Comparison of ENCODE assay signal across 17 cellular contexts in the genomic region with DNA sequence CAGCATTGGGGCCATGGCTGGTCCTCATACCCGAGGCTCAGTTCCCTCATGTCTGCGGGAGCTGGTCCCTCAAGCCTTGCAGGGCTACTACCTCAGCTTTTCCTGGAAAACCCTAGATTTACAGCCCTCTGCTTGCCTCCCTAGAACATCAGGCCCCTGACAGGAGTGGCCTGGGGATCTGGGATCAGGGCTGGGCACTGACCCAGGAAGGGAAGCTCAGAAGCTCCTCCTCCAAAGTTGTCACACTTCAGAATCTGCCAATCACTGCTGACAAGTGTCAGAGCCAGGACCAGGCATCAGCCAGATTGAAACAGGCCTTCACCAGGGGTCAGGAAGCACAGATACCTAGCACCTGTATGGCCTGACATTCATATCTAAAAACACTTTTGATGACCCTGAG.
DNase-seq lines count a peak whose midpoint lies in the region; ATAC-seq and TF ChIP-seq lines count a peak whose summit lies in the region.
"Had no signal": no experiment of that assay in that cellular context is flagged by ENCODE, and none has a peak within 500 bp of the region (broad histone marks: within the 10 kb centered on the region; RNA-seq: fewer than 3 reads in every experiment).

No MANE protein-coding gene starts in this region.

- H3K9me3 ChIP-seq in SK-N-SH (no peaks in the 10 kb centered on the region), BE2C (no peaks in the 10 kb centered on the region), spleen (peaks cover 0 to 17% (median 11%) of the 10 kb centered on the region in 8 donors)
- H3K9me3 ChIP-seq: A549 had no signal

- H3K4me1 ChIP-seq in SK-N-SH (ENCODE audit: control insufficient read depth in 1 of 2, insufficient read depth in 2 of 2, low read depth in 1 of 2, low read length in 1 of 2) = peaks cover 0 to 46% of the 10 kb centered on the region in 2 experiments; a peak in 2 of 4 replicates
- peaks cover 47% of the 10 kb centered on the region for H3K4me1 ChIP-seq in BE2C
- no peaks in the 10 kb centered on the region for H3K4me1 ChIP-seq in spleen

- no peak overlapping the region for H3K4me3 Mint-ChIP-seq in stimulated activated naive CD8-positive, alpha-beta T cell treated with anti-CD3 and anti-CD28 coated beads, Interleukin-15, amount 100 ng/mL, for 72 hours
- H3K4me3 Mint-ChIP-seq: CD8-positive, alpha-beta T cell; GM23338 had no signal

- no peak for TF ChIP-seq RAD21 in SK-N-SH (IDR thresholded peaks at IDR 0.05; ENCODE audit: low read length)

- H3K27me3 ChIP-seq in SK-N-SH (ENCODE audit: insufficient read depth) (no peaks in the 10 kb centered on the region), BE2C (no peaks in the 10 kb centered on the region), spleen (replicated peaks in 1 of 7) (peaks cover 0 to 37% (median 0%) of the 10 kb centered on the region in 7 donors)
- H3K27me3 ChIP-seq: BLaER1 treated with 17β-estradiol and CSF1 and Interleukin-3, amounts not matched to agents 10 nM and 100 nM had no signal

- TF ChIP-seq POLR2A in spleen (IDR thresholded peaks at IDR 0.05) = no peak

- POLR2A ChIA-PET in SK-N-SH (lab: Yijun Ruan, JAX) = no interaction called here

- CTCF ChIA-PET in SK-N-SH (lab: Yijun Ruan, JAX) = interaction anchor here (1.0 kb wide), 1 partner anchor 125 kb away, joined by 4 read pairs; no protein-coding TSS in a partner anchor

- H3K27me3 Mint-ChIP-seq in stimulated activated naive CD8-positive, alpha-beta T cell treated with anti-CD3 and anti-CD28 coated beads, Interleukin-15, amount 100 ng/mL, for 72 hours = peaks cover 13% of the 10 kb centered on the region

- peak; percentile 60 for DNase-seq in SK-N-SH
- DNase-seq in BE2C = peak; percentile 67
- peak; percentile 22 for DNase-seq in mesenteric fat pad (ENCODE audit: low spot score)
- peak; percentile 36 for DNase-seq in spleen
- no peak for DNase-seq in stimulated activated naive CD8-positive, alpha-beta T cell treated with anti-CD3 and anti-CD28 coated beads, Interleukin-15, amount 100 ng/mL, for 72 hours
- DNase-seq: Calu3; CD8-positive, alpha-beta T cell; DMS79 treated with DMSO at 0.1 percent for 48 hours; GF-D8; HCEC 1CT had no signal

- TF ChIP-seq EP300 in SK-N-SH (IDR thresholded peaks at IDR 0.05; ENCODE audit: borderline replicate concordance in 1 of 2, low read depth in 1 of 2, low read length in 1 of 2) = no peak

- H3K4me2 ChIP-seq in SK-N-SH = no peak overlapping the region
- H3K4me2 ChIP-seq: A549; BLaER1 treated with 17β-estradiol and CSF1 and Interleukin-3, amounts not matched to agents 10 nM and 100 nM; GM23338 had no signal

- H4K20me1 ChIP-seq in SK-N-SH (ENCODE audit: insufficient read depth) = no peaks in the 10 kb centered on the region
- H4K20me1 ChIP-seq: BLaER1 treated with 17β-estradiol and CSF1 and Interleukin-3, amounts not matched to agents 10 nM and 100 nM had no signal

- ATAC-seq in SK-N-SH treated with all-trans-retinoic acid at 6 μM for 48 hours = no peak
- no peak for ATAC-seq in stimulated activated naive CD8-positive, alpha-beta T cell treated with anti-CD3 and anti-CD28 coated beads, Interleukin-15, amount 100 ng/mL, for 72 hours
- ATAC-seq in HG02840 (IDR thresholded peaks at IDR 0.05; ENCODE audit: low FRiP score, unreplicated experiment) = no peak
- ATAC-seq: A549; CD8-positive, alpha-beta T cell; GM23338 had no signal

- H3K36me3 ChIP-seq in SK-N-SH (replicated peaks in 1 of 2; ENCODE audit: control insufficient read depth in 1 of 2, insufficient read depth in 2 of 2, low read length in 1 of 2) (no peaks in the 10 kb centered on the region), BE2C (no peaks in the 10 kb centered on the region), spleen (no peaks in the 10 kb centered on the region)
- H3K36me3 ChIP-seq: BLaER1 treated with 17β-estradiol and CSF1 and Interleukin-3, amounts not matched to agents 10 nM and 100 nM had no signal

- intact Hi-C loops in spleen (cut with DNase I; ENCODE audit: low total_unique reads) = no loop called here

- no peaks in the 10 kb centered on the region for H3F3A ChIP-seq in SK-N-SH (replicated peaks; ENCODE audit: insufficient read depth)

- WGBS in SK-N-SH (ENCODE audit: low lambda C conversion rate) = 36% methylated on average over 2 of the region's 2 CpGs
- WGBS in spleen, 5 donors = 54 to 87% (median 80%) methylated on average over 2 of the region's 2 CpGs

- H3K4me1 Mint-ChIP-seq in stimulated activated naive CD8-positive, alpha-beta T cell treated with anti-CD3 and anti-CD28 coated beads, Interleukin-15, amount 100 ng/mL, for 72 hours = no peaks in the 10 kb centered on the region

- H3K27ac ChIP-seq in SK-N-SH (ENCODE audit: low read depth in 2 of 2, low read length in 1 of 2) (peak overlapping the region in 1 of 2 experiments; percentile 86; a peak in 1 of 4 replicates), spleen (no peak overlapping the region)
- H3K27ac ChIP-seq: 22Rv1; A549; BLaER1 treated with 17β-estradiol and CSF1 and Interleukin-3, amounts not matched to agents 10 nM and 100 nM; HL-60 had no signal

- no peak overlapping the region for H3K9ac ChIP-seq in SK-N-SH
- H3K9ac ChIP-seq: BLaER1 treated with 17β-estradiol and CSF1 and Interleukin-3, amounts not matched to agents 10 nM and 100 nM had no signal

- no peak overlapping the region for H3K27ac Mint-ChIP-seq in stimulated activated naive CD8-positive, alpha-beta T cell treated with anti-CD3 and anti-CD28 coated beads, Interleukin-15, amount 100 ng/mL, for 72 hours
- H3K27ac Mint-ChIP-seq: CD8-positive, alpha-beta T cell; GM23338 had no signal

- no peaks in the 10 kb centered on the region for H3K79me2 ChIP-seq in SK-N-SH (ENCODE audit: insufficient read depth)

- H2AFZ ChIP-seq in SK-N-SH (ENCODE audit: low read depth) = no peak overlapping the region
- H2AFZ ChIP-seq: GM23338 had no signal

- peaks cover 5 to 15% of the 10 kb centered on the region in 2 donors for H3K9me3 Mint-ChIP-seq in stimulated activated naive CD8-positive, alpha-beta T cell treated with anti-CD3 and anti-CD28 coated beads, Interleukin-15, amount 100 ng/mL, for 72 hours

- H3K4me3 ChIP-seq in SK-N-SH (ENCODE audit: low read depth in 2 of 2, low read length in 1 of 2) (no peak overlapping the region), BE2C (ENCODE audit: low read depth, low read length) (no peak overlapping the region), spleen (no peak overlapping the region)
- H3K4me3 ChIP-seq: A549; BLaER1 treated with 17β-estradiol and CSF1 and Interleukin-3, amounts not matched to agents 10 nM and 100 nM; GM23338 had no signal

- H3K9me2 ChIP-seq in SK-N-SH = no peaks in the 10 kb centered on the region

- TF ChIP-seq CTCF in SK-N-SH (IDR thresholded peaks at IDR 0.05) = no peak
- no peak for TF ChIP-seq CTCF in BE2C (IDR thresholded peaks at IDR 0.05; ENCODE audit: low read depth, low read length)
- TF ChIP-seq CTCF in spleen (IDR thresholded peaks at IDR 0.05 in 8 of 11, conservative IDR thresholded peaks at IDR 0.05 in 3 of 11) = no peak

TF ChIP-seq in SK-N-SH, 30 proteins besides CTCF, POLR2A, EP300 and RAD21 (continues in another document):
- no peak for TF ChIP-seq TCF12 (IDR thresholded peaks at IDR 0.05)
- no peak for TF ChIP-seq FOXM1 (IDR thresholded peaks at IDR 0.05; ENCODE audit: low read depth)
- TF ChIP-seq SIN3A (IDR thresholded peaks at IDR 0.05; ENCODE audit: borderline replicate concordance, low read depth, low read length) = no peak
- no peak for TF ChIP-seq GATA2 (CRISPR knock-in tag; IDR thresholded peaks at IDR 0.05)
- no peak for TF ChIP-seq TEAD4 (IDR thresholded peaks at IDR 0.05; ENCODE audit: borderline replicate concordance, insufficient read depth)
- TF ChIP-seq FOXJ3 (CRISPR knock-in tag; IDR thresholded peaks at IDR 0.05) = no peak
- TF ChIP-seq MEF2A (IDR thresholded peaks at IDR 0.05; ENCODE audit: borderline replicate concordance, low read depth) = no peak
- TF ChIP-seq RXRA (IDR thresholded peaks at IDR 0.05; ENCODE audit: borderline replicate concordance, low read depth) = no peak
- TF ChIP-seq, protein P1, sequence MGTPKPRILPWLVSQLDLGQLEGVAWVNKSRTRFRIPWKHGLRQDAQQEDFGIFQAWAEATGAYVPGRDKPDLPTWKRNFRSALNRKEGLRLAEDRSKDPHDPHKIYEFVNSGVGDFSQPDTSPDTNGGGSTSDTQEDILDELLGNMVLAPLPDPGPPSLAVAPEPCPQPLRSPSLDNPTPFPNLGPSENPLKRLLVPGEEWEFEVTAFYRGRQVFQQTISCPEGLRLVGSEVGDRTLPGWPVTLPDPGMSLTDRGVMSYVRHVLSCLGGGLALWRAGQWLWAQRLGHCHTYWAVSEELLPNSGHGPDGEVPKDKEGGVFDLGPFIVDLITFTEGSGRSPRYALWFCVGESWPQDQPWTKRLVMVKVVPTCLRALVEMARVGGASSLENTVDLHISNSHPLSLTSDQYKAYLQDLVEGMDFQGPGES (IDR thresholded peaks at IDR 0.05; ENCODE audit: low read depth, low read length) = no peak

TF ChIP-seq in SK-N-SH treated with all-trans-retinoic acid at 6 μM for 48 hours, 23 proteins besides CTCF, POLR2A, EP300 and RAD21 (continues in another document):
- TF ChIP-seq BACH2 (CRISPR knock-in tag; IDR thresholded peaks at IDR 0.05; ENCODE audit: borderline replicate concordance) (no peak), ZNF70 (CRISPR knock-in tag; IDR thresholded peaks at IDR 0.05) (no peak), TOX (CRISPR knock-in tag; IDR thresholded peaks at IDR 0.05; ENCODE audit: borderline replicate concordance) (no peak), ESRRG (CRISPR knock-in tag; IDR thresholded peaks at IDR 0.05) (no peak), ZC3H10 (CRISPR knock-in tag; IDR thresholded peaks at IDR 0.05) (no peak), ARNTL (CRISPR knock-in tag; IDR thresholded peaks at IDR 0.05; ENCODE audit: borderline replicate concordance, low read depth) (no peak), ISL1 (CRISPR knock-in tag; IDR thresholded peaks at IDR 0.05) (no peak), PPARA (CRISPR knock-in tag; IDR thresholded peaks at IDR 0.05; ENCODE audit: borderline replicate concordance) (no peak), ZFP30 (CRISPR knock-in tag; IDR thresholded peaks at IDR 0.05) (no peak), TCF4 (CRISPR knock-in tag; IDR thresholded peaks at IDR 0.05; ENCODE audit: borderline replicate concordance) (no peak)
- TF ChIP-seq, protein P2, sequence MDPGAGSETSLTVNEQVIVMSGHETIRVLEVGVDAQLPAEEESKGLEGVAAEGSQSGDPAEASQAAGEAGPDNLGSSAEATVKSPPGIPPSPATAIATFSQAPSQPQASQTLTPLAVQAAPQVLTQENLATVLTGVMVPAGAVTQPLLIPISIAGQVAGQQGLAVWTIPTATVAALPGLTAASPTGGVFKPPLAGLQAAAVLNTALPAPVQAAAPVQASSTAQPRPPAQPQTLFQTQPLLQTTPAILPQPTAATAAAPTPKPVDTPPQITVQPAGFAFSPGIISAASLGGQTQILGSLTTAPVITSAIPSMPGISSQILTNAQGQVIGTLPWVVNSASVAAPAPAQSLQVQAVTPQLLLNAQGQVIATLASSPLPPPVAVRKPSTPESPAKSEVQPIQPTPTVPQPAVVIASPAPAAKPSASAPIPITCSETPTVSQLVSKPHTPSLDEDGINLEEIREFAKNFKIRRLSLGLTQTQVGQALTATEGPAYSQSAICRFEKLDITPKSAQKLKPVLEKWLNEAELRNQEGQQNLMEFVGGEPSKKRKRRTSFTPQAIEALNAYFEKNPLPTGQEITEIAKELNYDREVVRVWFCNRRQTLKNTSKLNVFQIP (CRISPR knock-in tag; IDR thresholded peaks at IDR 0.05; ENCODE audit: borderline replicate concordance, low read depth) = no peak

Comparison
In these comparisons a context has a peak if more than half of its experiments do, and no peak if none do; other contexts are left out.
1. DNase-seq: peak in SK-N-SH (single experiment), BE2C (single experiment), mesenteric fat pad (single experiment) and spleen (single experiment); none in stimulated activated naive CD8-positive, alpha-beta T cell treated with anti-CD3 and anti-CD28 coated beads, Interleukin-15, amount 100 ng/mL, for 72 hours (0 of 2).